Comparison of ENCODE assay signal across 8 cellular contexts in the genomic region with DNA sequence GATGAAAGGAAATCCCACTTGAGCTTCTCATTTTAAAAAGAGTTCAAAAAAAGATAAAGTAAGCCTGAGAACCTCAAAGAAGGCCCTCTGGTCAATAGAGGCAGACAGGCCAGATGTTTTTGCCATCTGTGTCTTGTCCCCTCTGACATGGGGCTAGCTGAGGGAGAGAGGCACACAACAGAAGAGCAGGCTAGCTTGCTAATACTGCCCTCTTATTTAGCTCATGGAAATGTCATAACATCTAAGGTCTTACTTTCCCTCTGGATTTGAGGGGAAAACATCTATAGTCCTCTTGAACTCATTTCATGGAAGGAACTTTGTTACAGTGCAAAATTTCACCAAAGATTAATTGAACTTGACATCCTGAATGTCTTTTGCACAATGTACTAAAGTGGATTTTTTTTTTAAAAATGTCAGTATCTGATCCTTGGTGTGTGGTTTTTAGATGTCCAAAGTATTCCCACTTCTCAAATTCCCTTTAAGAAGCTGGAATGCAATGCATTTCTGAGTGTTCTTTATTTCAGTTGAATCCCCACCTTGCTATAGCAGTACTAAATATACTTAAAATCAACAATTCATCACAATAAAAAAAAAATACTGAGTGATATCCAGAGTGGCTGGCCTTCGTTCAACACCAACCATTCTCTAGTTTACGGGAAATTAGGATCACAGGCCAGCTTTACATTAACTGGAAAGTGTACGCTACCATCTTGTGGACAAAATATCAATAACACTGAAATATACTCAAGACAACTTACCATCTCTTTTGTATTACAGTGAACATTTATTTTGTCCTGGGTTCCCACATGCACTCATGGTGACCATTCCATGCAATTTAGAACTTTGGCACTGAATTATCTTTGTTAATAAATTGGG.
DNase-seq lines count a peak whose midpoint lies in the region; ATAC-seq and TF ChIP-seq lines count a peak whose summit lies in the region.

No MANE protein-coding gene starts in this region.

- H3K36me3 ChIP-seq in left ventricle myocardium inferior (no peaks in the 10 kb centered on the region), fibroblast of lung (ENCODE audit: control insufficient read depth, insufficient read depth, low read length) (no peaks in the 10 kb centered on the region), aorta (ENCODE audit: control insufficient read depth in 1 of 2, insufficient read depth in 2 of 2, low read length in 1 of 2) (no peaks in the 10 kb centered on the region)

- H4K20me1 ChIP-seq in fibroblast of lung (ENCODE audit: control insufficient read depth, extremely low read depth, insufficient read depth, low read length) = no peaks in the 10 kb centered on the region

- H3K9me3 ChIP-seq in left ventricle myocardium inferior (replicated peaks) = peaks cover 7% of the 10 kb centered on the region
- no peaks in the 10 kb centered on the region for H3K9me3 ChIP-seq in fibroblast of lung (ENCODE audit: control insufficient read depth, insufficient read depth, low read depth, low read length)
- H3K9me3 ChIP-seq in aorta (ENCODE audit: control insufficient read depth, low read length) = peaks cover 1% of the 10 kb centered on the region

- no peak overlapping the region for H3K4me2 ChIP-seq in fibroblast of lung (ENCODE audit: extremely low read depth, insufficient read depth, low read length)

- WGBS in aorta, 2 donors = 21 to 23% methylated on average over 3 of the region's 3 CpGs

- H3K4me3 ChIP-seq in left ventricle myocardium inferior (no peak overlapping the region), fibroblast of lung (replicated peaks in 1 of 4; ENCODE audit: control extremely low read depth in 1 of 4, insufficient read depth in 1 of 4, low read depth in 3 of 4, low read length in 4 of 4) (no peak overlapping the region), aorta (ENCODE audit: low read length in 2 of 2) (no peak overlapping the region)

- no peak overlapping the region for H2AFZ ChIP-seq in fibroblast of lung (ENCODE audit: low read length)

- H3K4me1 ChIP-seq in left ventricle myocardium inferior (no peaks in the 10 kb centered on the region), fibroblast of lung (ENCODE audit: control insufficient read depth, extremely low read depth, insufficient read depth, low read length) (no peaks in the 10 kb centered on the region), aorta (ENCODE audit: control insufficient read depth in 1 of 2, insufficient read depth in 2 of 2, low read length in 2 of 2) (no peaks in the 10 kb centered on the region)

- no peaks in the 10 kb centered on the region for H3K79me2 ChIP-seq in fibroblast of lung (ENCODE audit: control insufficient read depth, insufficient read depth, low read length)

- DNase-seq in left ventricle myocardium inferior (no peak), Right ventricle myocardium superior (no peak), NCI-H69 (lab: John Stamatoyannopoulos, UW) (peak; percentile 45), fibroblast of lung (ENCODE audit: low read depth in 2 of 2) (peak; percentile 27 to 38), aorta (no peak), NCI-H526 treated with DMSO at 0.1 percent for 48 hours (lab: John Stamatoyannopoulos, UW) (no peak)
- no peak for DNase-seq in activated T-cell treated with anti-CD3 and anti-CD28 coated beads, Interleukin-2, amount 50 U/mL, for 48 hours

- no peak overlapping the region for H3K27ac ChIP-seq in left ventricle myocardium inferior (replicated peaks)
- H3K27ac ChIP-seq in fibroblast of lung (ENCODE audit: insufficient read depth, low read length) = no peak overlapping the region
- no peak overlapping the region for H3K27ac ChIP-seq in aorta (ENCODE audit: low read depth in 1 of 2, low read length in 2 of 2)

- H3K27me3 ChIP-seq in left ventricle myocardium inferior (ENCODE audit: low read depth) (no peaks in the 10 kb centered on the region), fibroblast of lung (ENCODE audit: control insufficient read depth, insufficient read depth, low read length) (no peaks in the 10 kb centered on the region), aorta (ENCODE audit: control insufficient read depth in 1 of 2, insufficient read depth in 2 of 2, low read length in 1 of 2) (no peaks in the 10 kb centered on the region)

- intact Hi-C loops in left ventricle myocardium inferior (cut with micrococcal nuclease) = no loop called here
- intact Hi-C loops in Right ventricle myocardium superior (cut with DNase I) = no loop called here
- intact Hi-C loops in aorta (cut with DNase I) = no loop called here

- ATAC-seq in Right ventricle myocardium superior (ENCODE audit: poor library complexity) (no peak), aorta (ENCODE audit: low FRiP score) (peak; percentile 52), HG03045 (IDR thresholded peaks at IDR 0.05; ENCODE audit: unreplicated experiment) (no peak)

- no peak overlapping the region for H3K9ac ChIP-seq in fibroblast of lung (ENCODE audit: insufficient read depth, low read length)

- TF ChIP-seq CTCF in left ventricle myocardium inferior (IDR thresholded peaks at IDR 0.05; ENCODE audit: borderline replicate concordance) = peak; percentile 25
- no peak for TF ChIP-seq CTCF in fibroblast of lung (conservative IDR thresholded peaks at IDR 0.05 in 1 of 2, IDR thresholded peaks at IDR 0.05 in 1 of 2; ENCODE audit: low read depth in 1 of 2, low read length in 2 of 2)

Comparison
In these comparisons a context has a peak if more than half of its experiments do, and no peak if none do; other contexts are left out.
1. DNase-seq: peak in NCI-H69 (single experiment) and fibroblast of lung (2 of 2); none in left ventricle myocardium inferior (single experiment), Right ventricle myocardium superior (single experiment), aorta (0 of 2), NCI-H526 treated with DMSO at 0.1 percent for 48 hours (single experiment) and activated T-cell treated with anti-CD3 and anti-CD28 coated beads, Interleukin-2, amount 50 U/mL, for 48 hours (0 of 2).